ENCODE assay signal across 12 cellular contexts in genomic region chr6:17472653-17473183, GRCh38.
A peak's percentile ranks its signal among the peaks of the same experiment; 100 is the strongest.
DNase-seq lines count a peak whose midpoint lies in the region; ATAC-seq and TF ChIP-seq lines count a peak whose summit lies in the region.
"Had no signal": no experiment of that assay in that cellular context is flagged by ENCODE, and none has a peak within 500 bp of the region (broad histone marks: within the 10 kb centered on the region; RNA-seq: fewer than 3 reads in every experiment).

No MANE protein-coding gene starts in this region.

- peak overlapping the region; percentile 78 to 93 (median 86) for H3K27ac Mint-ChIP-seq in nephron
- H3K27ac Mint-ChIP-seq: B cell had no signal

- no peak for ATAC-seq in HG03025 (IDR thresholded peaks at IDR 0.05; ENCODE audit: low FRiP score, unreplicated experiment)

- DNase-seq in A172 (ENCODE audit: low spot score) (peak; percentile 44), NCI-H2081 (lab: John Stamatoyannopoulos, UW) (peak; percentile 47 to 71), dermis blood vessel endothelial cell (peak; percentile 42), RPMI8226 (no peak), HT-29 (ENCODE audit: low spot score) (no peak)
- no peak for DNase-seq in stimulated activated CD4-positive, alpha-beta T cell treated with anti-CD3 and anti-CD28 coated beads, Interleukin-1b, Interleukin-23, amount 100 ng/mL, for 48 hours
- DNase-seq: activated CD4-positive, alpha-beta T cell treated with anti-CD3 and anti-CD28 coated beads for 48 hours; activated naive CD4-positive, alpha-beta T cell; testis had no signal

- peaks cover 12% of the 10 kb centered on the region for H3K36me3 Mint-ChIP-seq in nephron (ENCODE audit: low read depth)

- H3K4me1 Mint-ChIP-seq in nephron: peaks cover 83% of the 10 kb centered on the region
- H3K4me1 Mint-ChIP-seq: B cell had no signal

- no peaks in the 10 kb centered on the region for H3K27me3 Mint-ChIP-seq in nephron (ENCODE audit: low read depth)

- no peaks in the 10 kb centered on the region for H3K9me3 Mint-ChIP-seq in nephron

- H3K4me3 Mint-ChIP-seq in nephron: peak overlapping the region in 2 of 3 experiments; percentile 40 to 55
- H3K4me3 Mint-ChIP-seq: B cell had no signal

- no peak for TF ChIP-seq CTCF in nephron (IDR thresholded peaks at IDR 0.05; ENCODE audit: unreplicated experiment in 3 of 3)

Comparison
In these comparisons a context has a peak if more than half of its experiments do, and no peak if none do; other contexts are left out.
1. DNase-seq: peak in A172 (single experiment), NCI-H2081 (2 of 2) and dermis blood vessel endothelial cell (single experiment); none in RPMI8226 (single experiment), HT-29 (single experiment) and stimulated activated CD4-positive, alpha-beta T cell treated with anti-CD3 and anti-CD28 coated beads, Interleukin-1b, Interleukin-23, amount 100 ng/mL, for 48 hours (single experiment).